15 cellular contexts compared by ENCODE assay signal in the genomic region with DNA sequence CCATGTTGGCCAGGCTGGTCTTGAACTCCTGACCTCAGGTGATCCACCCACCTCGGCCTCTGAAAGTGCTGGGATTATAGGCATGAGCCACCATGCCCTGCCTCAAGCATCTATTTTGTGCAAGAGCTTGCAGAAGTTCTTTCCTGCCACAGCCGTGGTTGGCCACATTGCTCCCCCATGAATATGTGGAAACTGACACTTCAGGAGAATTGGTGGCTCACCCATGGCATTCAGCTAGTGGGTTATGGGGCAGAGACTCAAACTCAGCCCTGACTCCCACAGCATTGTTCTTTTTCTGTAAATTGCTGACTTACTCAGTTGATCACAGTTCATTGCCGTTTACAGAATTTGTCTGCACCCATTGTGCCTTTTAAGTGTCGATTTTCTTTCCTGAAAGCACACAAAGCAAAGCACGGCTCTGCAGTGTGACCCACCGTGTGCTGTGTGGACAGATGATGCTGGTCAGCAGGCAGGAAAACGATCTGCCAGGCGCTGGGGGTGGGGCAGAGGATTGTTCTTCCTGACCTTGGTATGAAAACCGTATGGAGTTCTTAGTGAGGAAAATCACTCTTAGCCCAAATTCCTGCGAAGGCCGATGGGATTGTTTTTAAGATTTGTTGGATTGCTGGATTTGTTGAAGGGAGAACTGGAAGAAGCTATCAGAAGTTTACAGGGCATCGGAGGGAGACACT.
DNase-seq lines count a peak whose midpoint lies in the region; ATAC-seq and TF ChIP-seq lines count a peak whose summit lies in the region.
"Had no signal": no experiment of that assay in that cellular context is flagged by ENCODE, and none has a peak within 500 bp of the region (broad histone marks: within the 10 kb centered on the region; RNA-seq: fewer than 3 reads in every experiment).

No MANE protein-coding gene starts in this region.

- H3K4me3 ChIP-seq in AG04450 (ENCODE audit: low read depth, low read length) (no peak overlapping the region), adipocyte (ENCODE audit: low read length) (no peak overlapping the region)
- H3K4me3 ChIP-seq: mucosa of descending colon had no signal

- TF ChIP-seq CTCF in AG04450 (IDR thresholded peaks at IDR 0.05; ENCODE audit: low read depth, low read length): no peak
- no peak for TF ChIP-seq CTCF in omental fat pad (IDR thresholded peaks at IDR 0.05)

- H3K9me3 ChIP-seq in AG04450 (ENCODE audit: control insufficient read depth, insufficient read depth, low read length) (no peaks in the 10 kb centered on the region), adipocyte (ENCODE audit: control insufficient read depth, low read length) (no peaks in the 10 kb centered on the region)
- H3K9me3 ChIP-seq: mucosa of descending colon had no signal

- peaks cover 23% of the 10 kb centered on the region for H3K4me1 ChIP-seq in adipocyte (ENCODE audit: control insufficient read depth, insufficient read depth, low read length)

- POLR2A ChIA-PET in AG04450 (lab: Yijun Ruan, JAX): interaction anchor here (1.6 kb wide), 1 partner anchor 32 kb away, joined by 7 read pairs; no protein-coding TSS in a partner anchor

- CTCF ChIA-PET in AG04450 (lab: Charles Lee): interaction anchor here (1.1 to 3.2 kb wide), 2 partner anchors 162 to 243 kb away, joined by 4 to 14 read pairs; no protein-coding TSS in a partner anchor

- H3K36me3 ChIP-seq in adipocyte (ENCODE audit: control insufficient read depth, insufficient read depth, low read length, severe bottlenecking): no peaks in the 10 kb centered on the region

- ATAC-seq in omental fat pad (ENCODE audit: low FRiP score): no peak
- ATAC-seq in GM21515 (IDR thresholded peaks at IDR 0.05; ENCODE audit: unreplicated experiment): no peak
- ATAC-seq: mucosa of descending colon had no signal

- peak overlapping the region; percentile 23 for H3K9ac ChIP-seq in adipocyte (ENCODE audit: low read length)
- H3K9ac ChIP-seq: KMS-11 had no signal

- H3K27me3 ChIP-seq in AG04450 (ENCODE audit: control insufficient read depth, insufficient read depth, low read length) (no peaks in the 10 kb centered on the region), adipocyte (replicated peaks; ENCODE audit: control insufficient read depth, insufficient read depth, low read length) (no peaks in the 10 kb centered on the region)

- DNase-seq in AG04450 (ENCODE audit: low read depth, low spot score) (no peak), GM03348 (ENCODE audit: low spot score) (peak; percentile 24), adipocyte (ENCODE audit: low read depth) (no peak), myocyte (ENCODE audit: low read depth) (peak; percentile 61), SW480 (ENCODE audit: low spot score) (no peak), omental fat pad (ENCODE audit: low spot score) (no peak), germinal center (ENCODE audit: low spot score) (no peak)
- DNase-seq: CD4-positive, alpha-beta T cell; GDM1; mucosa of descending colon; NCI-H187; NCI-H526 treated with DMSO at 0.1 percent for 48 hours; T-helper 9 cell had no signal

- peak overlapping the region; percentile 0 for H3K27ac ChIP-seq in AG04450 (ENCODE audit: low read depth, low read length)
- H3K27ac ChIP-seq: KMS-11 had no signal

Comparison
In these comparisons a context has a peak if more than half of its experiments do, and no peak if none do; other contexts are left out.
1. DNase-seq: peak in GM03348 (single experiment) and myocyte (single experiment); none in AG04450 (single experiment), adipocyte (single experiment), SW480 (single experiment), omental fat pad (single experiment) and germinal center (single experiment).